Comparison of ENCODE assay signal across 8 cellular contexts in genomic region chr20:49567421-49568256, GRCh38. TPM values are rescaled to one million over a fixed set of nuclear protein-coding genes. Genes with fewer than 3 reads are reported as not detected.
DNase-seq lines count a peak whose midpoint lies in the region; ATAC-seq and TF ChIP-seq lines count a peak whose summit lies in the region.

Gene PTGIS (minus strand): TSS chr20:49568137. CDS start chr20:49568116, 21 bp downstream.

- H3K79me1 ChIP-seq in neuronal stem cell (ENCODE audit: low read depth, low read length) = peaks cover 5% of the 10 kb centered on the region

- TF ChIP-seq CTCF in AG09309 (IDR thresholded peaks at IDR 0.05; ENCODE audit: control insufficient read depth, insufficient read depth, low read depth, low read length, missing control alignments) (no peak), foreskin keratinocyte (conservative IDR thresholded peaks at IDR 0.05) (no peak)

- H3K27me3 ChIP-seq in foreskin keratinocyte (peaks cover 72% of the 10 kb centered on the region), neuronal stem cell (ENCODE audit: control insufficient read depth in 3 of 3, insufficient read depth in 3 of 3, low read depth in 1 of 3, low read length in 3 of 3) (peaks cover 0 to 55% (median 0%) of the 10 kb centered on the region in 3 experiments)

- peak within 1 kb of the TSS; percentile 100 for H3K18ac ChIP-seq in neuronal stem cell (ENCODE audit: low read length)

- H3K4me3 ChIP-seq in AG09309 (ENCODE audit: control insufficient read depth, low read depth, low read length) (peak within 1 kb of the TSS; percentile 44), neuronal stem cell (ENCODE audit: low read length in 2 of 2) (peak within 1 kb of the TSS; percentile 44 to 93)

- H3K36me3 ChIP-seq in neuronal stem cell (replicated peaks in 1 of 2; ENCODE audit: control insufficient read depth in 2 of 2, insufficient read depth in 2 of 2, low read length in 2 of 2) = no peaks in the 10 kb centered on the region

- peak; percentile 32 for ATAC-seq in foreskin keratinocyte
- ATAC-seq in HG03565 (IDR thresholded peaks at IDR 0.05; ENCODE audit: unreplicated experiment) = no peak

- no CpG with 5 or more reads among the region's 68 CpGs for WGBS in neuronal stem cell (ENCODE audit: extremely low coverage in 2 of 2, insufficient read length in 2 of 2, insufficient replicate concordance in 1 of 2), 2 donors

- DNase-seq in AG09309 (ENCODE audit: low read depth) = no peak
- peak; percentile 57 for DNase-seq in SK-N-DZ (ENCODE audit: low spot score)
- no peak for DNase-seq in foreskin keratinocyte
- DNase-seq in neuronal stem cell (ENCODE audit: low spot score) = peak; percentile 65
- no peak for DNase-seq in NCI-H1694 (lab: John Stamatoyannopoulos, UW)
- no peak for DNase-seq in GOT3 (lab: John Stamatoyannopoulos, UW)
- DNase-seq in stimulated activated CD4-positive, alpha-beta T cell treated with anti-CD3 and anti-CD28 coated beads, Interleukin-1b, Interleukin-23, amount 100 ng/mL, for 48 hours = no peak

- H2AK5ac ChIP-seq in neuronal stem cell (ENCODE audit: low read depth, low read length) = peak within 1 kb of the TSS; percentile 99

- peak within 1 kb of the TSS; percentile 99 for H2BK120ac ChIP-seq in neuronal stem cell (ENCODE audit: low read depth, low read length)

- H4K91ac ChIP-seq in neuronal stem cell (ENCODE audit: low read depth, low read length, poor library complexity) = peak within 1 kb of the TSS; percentile 82

- H2AFZ ChIP-seq in neuronal stem cell (ENCODE audit: low read length) = peak within 1 kb of the TSS; percentile 97

- H3K9ac ChIP-seq in neuronal stem cell (ENCODE audit: low read depth, low read length, poor library complexity) = peak within 1 kb of the TSS; percentile 96

- H3K23ac ChIP-seq in neuronal stem cell (ENCODE audit: low read depth, low read length, poor library complexity) = peak within 1 kb of the TSS; percentile 60

- H3K4ac ChIP-seq in neuronal stem cell (ENCODE audit: low read length) = peak within 1 kb of the TSS; percentile 90

- H2BK15ac ChIP-seq in neuronal stem cell (ENCODE audit: low read length) = peak within 1 kb of the TSS; percentile 100

- no peaks in the 10 kb centered on the region for H3K9me3 ChIP-seq in neuronal stem cell (replicated peaks in 1 of 2; ENCODE audit: control insufficient read depth in 2 of 2, insufficient read depth in 1 of 2, low read depth in 1 of 2, low read length in 2 of 2)

- peak within 1 kb of the TSS; percentile 94 for H3K4me2 ChIP-seq in neuronal stem cell (ENCODE audit: insufficient read depth, low read length, poor library complexity, severe bottlenecking)

- H3K4me1 ChIP-seq in foreskin keratinocyte (no peaks in the 10 kb centered on the region), neuronal stem cell (ENCODE audit: control insufficient read depth in 2 of 2, insufficient read depth in 1 of 2, low read depth in 1 of 2, low read length in 2 of 2) (peaks cover 11 to 13% of the 10 kb centered on the region in 2 donors)

- peak within 1 kb of the TSS; percentile 99 for H2BK5ac ChIP-seq in neuronal stem cell (ENCODE audit: low read length)

- H4K8ac ChIP-seq in neuronal stem cell (ENCODE audit: low read depth, low read length) = no peak within 1 kb of the TSS

- H2BK12ac ChIP-seq in neuronal stem cell (ENCODE audit: low read length) = peak within 1 kb of the TSS; percentile 88

- no peak within 1 kb of the TSS for H3K27ac ChIP-seq in foreskin keratinocyte
- H3K27ac ChIP-seq in neuronal stem cell (replicated peaks; ENCODE audit: low read length) = peak within 1 kb of the TSS; percentile 76

- peak within 1 kb of the TSS; percentile 94 for H3K14ac ChIP-seq in neuronal stem cell (ENCODE audit: low read length)

RNA-seq across cellular contexts. Expression of gene PTGIS, which starts in this region (rescaled TPM):
- polyA plus RNA-seq in SK-N-DZ (2014; cell fraction: cytosol; rRNA removed) = 4.9 and 10.9 TPM in 2 replicates
- 3.0 and 5.4 TPM in 2 replicates for polyA plus RNA-seq in SK-N-DZ (2014; cell fraction: nucleus; rRNA removed)
- not detected in 2 replicates for total RNA-seq in foreskin keratinocyte
- not detected in 2 replicates for polyA plus RNA-seq in foreskin keratinocyte
- polyA plus RNA-seq in neuronal stem cell (2013, experiment 1 of 2) = 46.9 TPM
- 49.5 TPM for polyA plus RNA-seq in neuronal stem cell (2013, experiment 2 of 2)

Comparison
In these comparisons a context has a peak if more than half of its experiments do, and no peak if none do; other contexts are left out.
1. Peak in ATAC-seq in foreskin keratinocyte; RNA of the gene not detected or under 1 TPM.
2. DNase-seq: peak in SK-N-DZ (single experiment) and neuronal stem cell (single experiment); none in AG09309 (single experiment), foreskin keratinocyte (0 of 2), NCI-H1694 (single experiment), GOT3 (single experiment) and stimulated activated CD4-positive, alpha-beta T cell treated with anti-CD3 and anti-CD28 coated beads, Interleukin-1b, Interleukin-23, amount 100 ng/mL, for 48 hours (single experiment).